23 cellular contexts compared by ENCODE assay signal in the genomic region with DNA sequence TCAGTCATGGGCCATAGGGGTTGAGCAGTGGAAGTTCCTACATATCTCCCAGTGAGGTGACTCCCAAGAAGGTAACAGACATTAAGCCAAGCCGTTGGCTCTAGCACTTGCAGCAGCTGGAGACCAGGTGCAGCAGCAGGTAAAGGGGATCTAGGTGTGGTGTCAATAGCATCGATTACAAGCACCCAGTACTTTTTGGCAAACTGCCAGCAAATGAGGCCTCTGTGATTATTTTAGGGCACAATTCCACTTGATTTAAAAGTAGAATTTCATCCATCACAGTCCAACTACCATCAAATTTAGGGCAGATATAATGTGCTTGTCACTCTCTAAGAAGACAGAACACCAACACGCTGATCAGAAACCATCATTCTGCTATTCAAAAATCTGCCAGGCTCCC.
A peak's percentile ranks its signal among the peaks of the same experiment; 100 is the strongest.
DNase-seq lines count a peak whose midpoint lies in the region; ATAC-seq and TF ChIP-seq lines count a peak whose summit lies in the region.
"Had no signal": no experiment of that assay in that cellular context is flagged by ENCODE, and none has a peak within 500 bp of the region (broad histone marks: within the 10 kb centered on the region; RNA-seq: fewer than 3 reads in every experiment).

No MANE protein-coding gene starts in this region.

- no peak overlapping the region for H3K27ac Mint-ChIP-seq in MCF 10A (ENCODE audit: low read depth, unreplicated experiment)
- no peak overlapping the region for H3K27ac Mint-ChIP-seq in activated CD4-positive, alpha-beta memory T cell treated with anti-CD3 and anti-CD28 coated beads for 36 hours
- H3K27ac Mint-ChIP-seq in CD14-positive monocyte: no peak overlapping the region
- H3K27ac Mint-ChIP-seq: activated CD8-positive, alpha-beta T cell treated with anti-CD3 and anti-CD28 coated beads for 36 hours; activated T-helper 17 cell treated with anti-CD3 and anti-CD28 coated beads, Interleukin-2, amount 50 U/mL, for 72 hours; stimulated activated naive B cell treated with anti-CD40 and anti-IgM and Interleukin-4, amounts not matched to agents 10 μg/mL and 1 μg/mL and 100 μg/mL, for 72 hours had no signal

- H3K9me3 Mint-ChIP-seq in MCF 10A (ENCODE audit: unreplicated experiment) (no peaks in the 10 kb centered on the region), CD14-positive monocyte (peaks cover 0 to 5% (median 0%) of the 10 kb centered on the region in 7 donors)
- no peaks in the 10 kb centered on the region for H3K9me3 Mint-ChIP-seq in activated CD4-positive, alpha-beta memory T cell treated with anti-CD3 and anti-CD28 coated beads for 36 hours
- H3K9me3 Mint-ChIP-seq: activated CD8-positive, alpha-beta T cell treated with anti-CD3 and anti-CD28 coated beads for 36 hours; activated T-helper 17 cell treated with anti-CD3 and anti-CD28 coated beads, Interleukin-2, amount 50 U/mL, for 72 hours; stimulated activated naive B cell treated with anti-CD40 and anti-IgM and Interleukin-4, amounts not matched to agents 10 μg/mL and 1 μg/mL and 100 μg/mL, for 72 hours had no signal

- H3K9me3 ChIP-seq in mammary epithelial cell (replicated peaks; ENCODE audit: insufficient read depth, low read length) (no peaks in the 10 kb centered on the region), thyroid gland (no peaks in the 10 kb centered on the region)
- H3K9me3 ChIP-seq: left lung, psoas muscle had no signal

- no peak overlapping the region for H2AFZ ChIP-seq in mammary epithelial cell (ENCODE audit: low read depth, low read length)

- H3K27ac ChIP-seq in mammary epithelial cell (ENCODE audit: insufficient read depth, low read depth, low read length) (no peak overlapping the region), thyroid gland (no peak overlapping the region)
- H3K27ac ChIP-seq: left lung, psoas muscle had no signal

- no peak overlapping the region for H3K4me2 ChIP-seq in mammary epithelial cell (ENCODE audit: insufficient read depth, low read depth, low read length)

- H3K9ac ChIP-seq in mammary epithelial cell (ENCODE audit: insufficient read depth, low read length): no peak overlapping the region

- dilution Hi-C loops in mammary epithelial cell (cut with HindIII; ENCODE audit: low sequenced_read_pairs): no loop called here

- H3K4me1 Mint-ChIP-seq in MCF 10A (ENCODE audit: insufficient read depth, unreplicated experiment): no peaks in the 10 kb centered on the region
- H3K4me1 Mint-ChIP-seq in activated CD4-positive, alpha-beta memory T cell treated with anti-CD3 and anti-CD28 coated beads for 36 hours (ENCODE audit: low read depth): no peaks in the 10 kb centered on the region
- H3K4me1 Mint-ChIP-seq in CD14-positive monocyte: peaks cover 12% of the 10 kb centered on the region
- H3K4me1 Mint-ChIP-seq: activated T-helper 17 cell treated with anti-CD3 and anti-CD28 coated beads, Interleukin-2, amount 50 U/mL, for 72 hours had no signal

- H3K36me3 ChIP-seq in mammary epithelial cell (ENCODE audit: insufficient read depth, low read length): no peaks in the 10 kb centered on the region
- no peaks in the 10 kb centered on the region for H3K36me3 ChIP-seq in thyroid gland
- H3K36me3 ChIP-seq: left lung had no signal

- no peak for TF ChIP-seq POLR2A in thyroid gland (IDR thresholded peaks at IDR 0.05)

- H3K4me3 Mint-ChIP-seq in MCF 10A (ENCODE audit: unreplicated experiment) (no peak overlapping the region), CD14-positive monocyte (no peak overlapping the region)
- no peak overlapping the region for H3K4me3 Mint-ChIP-seq in activated CD4-positive, alpha-beta memory T cell treated with anti-CD3 and anti-CD28 coated beads for 36 hours
- H3K4me3 Mint-ChIP-seq: activated CD8-positive, alpha-beta T cell treated with anti-CD3 and anti-CD28 coated beads for 36 hours; activated T-helper 17 cell treated with anti-CD3 and anti-CD28 coated beads, Interleukin-2, amount 50 U/mL, for 72 hours; stimulated activated naive B cell treated with anti-CD40 and anti-IgM and Interleukin-4, amounts not matched to agents 10 μg/mL and 1 μg/mL and 100 μg/mL, for 72 hours had no signal

- intact Hi-C loops in MCF 10A (cut with micrococcal nuclease) (no loop called here), mammary epithelial cell (cut with micrococcal nuclease) (no loop called here), thyroid gland (cut with DNase I) (no loop called here), CD14-positive monocyte (cut with micrococcal nuclease) (no loop called here)
- intact Hi-C loops in activated CD4-positive, alpha-beta memory T cell treated with anti-CD3 and anti-CD28 coated beads for 36 hours (cut with micrococcal nuclease): no loop called here

- H3K4me1 ChIP-seq in mammary epithelial cell (ENCODE audit: insufficient read depth, low read length) (no peaks in the 10 kb centered on the region), thyroid gland (peaks cover 0 to 5% of the 10 kb centered on the region in 2 donors)
- H3K4me1 ChIP-seq: left lung had no signal

- in situ Hi-C loops in mammary epithelial cell (cut with MboI; ENCODE audit: low sequenced_read_pairs in 2 of 2): no loop called here

- H4K20me1 ChIP-seq in mammary epithelial cell (ENCODE audit: insufficient read depth, low read length): no peaks in the 10 kb centered on the region

- BruUV-seq in MCF 10A (replicated peaks; lab: Mats Ljungman, UMichigan): no TSS peak
- BruUV-seq in mammary epithelial cell (replicated peaks; lab: Mats Ljungman, UMichigan): no TSS peak

- no peak for TF ChIP-seq CTCF in MCF 10A (IDR thresholded peaks at IDR 0.05; ENCODE audit: unreplicated experiment)
- no peak for TF ChIP-seq CTCF in mammary epithelial cell (conservative IDR thresholded peaks at IDR 0.05 in 1 of 2, IDR thresholded peaks at IDR 0.05 in 1 of 2; ENCODE audit: extremely low read depth in 1 of 2, insufficient read depth in 1 of 2, low read depth in 1 of 2, low read length in 2 of 2)
- TF ChIP-seq CTCF in thyroid gland (IDR thresholded peaks at IDR 0.05): no peak
- TF ChIP-seq CTCF in CD14-positive monocyte (IDR thresholded peaks at IDR 0.05): no peak

- DNase-seq in MCF 10A (ENCODE audit: unreplicated experiment) (peak; percentile 5), mammary epithelial cell (no peak), NCI-H2171 treated with DMSO at 0.1 percent for 48 hours (lab: John Stamatoyannopoulos, UW) (peak; percentile 86), thyroid gland (no peak), CD14-positive monocyte (ENCODE audit: low spot score) (no peak)
- DNase-seq in activated CD4-positive, alpha-beta memory T cell treated with anti-CD3 and anti-CD28 coated beads for 36 hours: no peak
- DNase-seq: activated CD4-positive, alpha-beta T cell treated with anti-CD3 and anti-CD28 coated beads for 1 hour; activated CD8-positive, alpha-beta T cell treated with anti-CD3 and anti-CD28 coated beads for 36 hours; activated naive CD4-positive, alpha-beta T cell treated with anti-CD3 and anti-CD28 coated beads, Interleukin-2, amount 50 U/mL, for 16 hours; amygdala; C1 segment of cervical spinal cord; Kasumi-1; left lung; NCI-H1930; NCI-H82; psoas muscle; stimulated activated CD4-positive, alpha-beta T cell treated with anti-CD3 and anti-CD28 coated beads, Interleukin-4, amount 100 ng/mL, for 4 hours; stimulated activated naive B cell treated with anti-CD40 and anti-IgM and Interleukin-4, amounts not matched to agents 10 μg/mL and 1 μg/mL and 100 μg/mL, for 72 hours; T-helper 2 cell had no signal

- 69% methylated on average over 2 of the region's 3 CpGs for WGBS in mammary epithelial cell (ENCODE audit: low coverage, missing lambda C conversion rate)
- 80 to 92% methylated on average over 3 of the region's 3 CpGs for WGBS in thyroid gland, 2 donors

- H3K27me3 Mint-ChIP-seq in MCF 10A (ENCODE audit: insufficient read depth, unreplicated experiment): no peaks in the 10 kb centered on the region
- H3K27me3 Mint-ChIP-seq in activated CD4-positive, alpha-beta memory T cell treated with anti-CD3 and anti-CD28 coated beads for 36 hours: peaks cover 1% of the 10 kb centered on the region
- H3K27me3 Mint-ChIP-seq in CD14-positive monocyte (ENCODE audit: low read depth in 3 of 3): peaks cover 3 to 15% (median 6%) of the 10 kb centered on the region in 3 donors
- H3K27me3 Mint-ChIP-seq: activated CD8-positive, alpha-beta T cell treated with anti-CD3 and anti-CD28 coated beads for 36 hours; activated T-helper 17 cell treated with anti-CD3 and anti-CD28 coated beads, Interleukin-2, amount 50 U/mL, for 72 hours; stimulated activated naive B cell treated with anti-CD40 and anti-IgM and Interleukin-4, amounts not matched to agents 10 μg/mL and 1 μg/mL and 100 μg/mL, for 72 hours had no signal

- no peaks in the 10 kb centered on the region for H3K79me2 ChIP-seq in mammary epithelial cell (ENCODE audit: insufficient read depth, low read length)

- CTCF ChIA-PET in MCF 10A (lab: Yijun Ruan, JAX) (interaction anchor here (0.6 kb wide), 1 partner anchor 266 kb away, joined by 7 read pairs; no protein-coding TSS in a partner anchor), mammary epithelial cell (lab: Charles Lee; ENCODE audit: low non-redundant PET) (no interaction called here)
- CTCF ChIA-PET in activated CD4-positive, alpha-beta memory T cell treated with anti-CD3 and anti-CD28 coated beads for 36 hours (lab: Charles Lee): no interaction called here

- peak; percentile 11 for ATAC-seq in GM21515 (IDR thresholded peaks at IDR 0.05; ENCODE audit: unreplicated experiment)
- ATAC-seq: activated CD8-positive, alpha-beta T cell treated with anti-CD3 and anti-CD28 coated beads for 36 hours; activated T-helper 17 cell treated with anti-CD3 and anti-CD28 coated beads, Interleukin-2, amount 50 U/mL, for 72 hours; left lung; psoas muscle; Right ventricle myocardium inferior; SK-N-SH treated with all-trans-retinoic acid at 6 μM for 48 hours had no signal

- H3K4me3 ChIP-seq in mammary epithelial cell (replicated peaks in 1 of 3; ENCODE audit: insufficient read depth in 1 of 3, low read depth in 2 of 3, low read length in 3 of 3): no peak overlapping the region
- H3K4me3 ChIP-seq in thyroid gland (replicated peaks in 1 of 3): no peak overlapping the region
- H3K4me3 ChIP-seq: left lung, psoas muscle had no signal

- POLR2A ChIA-PET in MCF 10A (lab: Yijun Ruan, JAX): no interaction called here
- POLR2A ChIA-PET in activated CD4-positive, alpha-beta memory T cell treated with anti-CD3 and anti-CD28 coated beads for 36 hours (lab: Charles Lee): no interaction called here

- H3K36me3 Mint-ChIP-seq in MCF 10A (ENCODE audit: insufficient read depth, unreplicated experiment): no peaks in the 10 kb centered on the region
- no peaks in the 10 kb centered on the region for H3K36me3 Mint-ChIP-seq in activated CD4-positive, alpha-beta memory T cell treated with anti-CD3 and anti-CD28 coated beads for 36 hours
- H3K36me3 Mint-ChIP-seq in CD14-positive monocyte: no peaks in the 10 kb centered on the region
- H3K36me3 Mint-ChIP-seq: stimulated activated naive B cell treated with anti-CD40 and anti-IgM and Interleukin-4, amounts not matched to agents 10 μg/mL and 1 μg/mL and 100 μg/mL, for 72 hours had no signal

- no peaks in the 10 kb centered on the region for H3K27me3 ChIP-seq in mammary epithelial cell (ENCODE audit: insufficient read depth, low read length)
- no peaks in the 10 kb centered on the region for H3K27me3 ChIP-seq in thyroid gland

Comparison
In these comparisons a context has a peak if more than half of its experiments do, and no peak if none do; other contexts are left out.
1. DNase-seq: peak in MCF 10A (single experiment) and NCI-H2171 treated with DMSO at 0.1 percent for 48 hours (single experiment); none in mammary epithelial cell (single experiment), activated CD4-positive, alpha-beta memory T cell treated with anti-CD3 and anti-CD28 coated beads for 36 hours (single experiment), thyroid gland (0 of 2) and CD14-positive monocyte (single experiment).